Comparison of ENCODE assay signal across 2 cellular contexts in genomic region chr2:206127656-206128055, GRCh38.
A peak's percentile ranks its signal among the peaks of the same experiment; 100 is the strongest.
TF ChIP-seq lines count a peak whose summit lies in the region.

No MANE protein-coding gene starts in this region.

TF ChIP-seq in HepG2, 621 proteins besides CTCF, POLR2A, EP300 and RAD21:
- TF ChIP-seq HNF4A (CRISPR knock-in tag; IDR thresholded peaks at IDR 0.05) (no peak), FOXK1 (CRISPR knock-in tag; IDR thresholded peaks at IDR 0.05; ENCODE audit: borderline replicate concordance, low read depth) (no peak), PPARG (CRISPR knock-in tag; conservative IDR thresholded peaks at IDR 0.05) (no peak), FOXA1 (IDR thresholded peaks at IDR 0.05) (no peak), FOXA1 (CRISPR knock-in tag; IDR thresholded peaks at IDR 0.05) (peak; percentile 47; the same call in 1 of the 2 replicates), HOXA5 (CRISPR knock-in tag; IDR thresholded peaks at IDR 0.05) (no peak), MXD1 (CRISPR knock-in tag; IDR thresholded peaks at IDR 0.05) (no peak), RBFOX2 (IDR thresholded peaks at IDR 0.05; ENCODE audit: low read depth, low read length) (no peak), ZNF784 (CRISPR knock-in tag; IDR thresholded peaks at IDR 0.05; ENCODE audit: borderline replicate concordance) (no peak), AKNA (CRISPR knock-in tag; IDR thresholded peaks at IDR 0.05; ENCODE audit: borderline replicate concordance) (no peak)

TF ChIP-seq in WTC11, 78 proteins besides CTCF, POLR2A, EP300 and RAD21:
- TF ChIP-seq KAT7 (CRISPR knock-in tag; IDR thresholded peaks at IDR 0.05; ENCODE audit: borderline replicate concordance) (no peak), ZSCAN18 (CRISPR knock-in tag; IDR thresholded peaks at IDR 0.05) (no peak), ZNF671 (CRISPR knock-in tag; IDR thresholded peaks at IDR 0.05) (no peak), ESRRA (CRISPR knock-in tag; IDR thresholded peaks at IDR 0.05; ENCODE audit: borderline replicate concordance) (no peak), ATF1 (CRISPR knock-in tag; IDR thresholded peaks at IDR 0.05) (no peak), FOXK1 (CRISPR knock-in tag; IDR thresholded peaks at IDR 0.05) (no peak), EMX1 (CRISPR knock-in tag; IDR thresholded peaks at IDR 0.05) (no peak), CDX4 (CRISPR knock-in tag; IDR thresholded peaks at IDR 0.05; ENCODE audit: borderline replicate concordance) (no peak), AFF4 (CRISPR knock-in tag; IDR thresholded peaks at IDR 0.05; ENCODE audit: borderline replicate concordance) (no peak), NR2C2 (CRISPR knock-in tag; IDR thresholded peaks at IDR 0.05) (no peak), TEAD4 (CRISPR knock-in tag; IDR thresholded peaks at IDR 0.05) (no peak), OVOL2 (CRISPR knock-in tag; IDR thresholded peaks at IDR 0.05; ENCODE audit: borderline replicate concordance) (no peak), STAT6 (CRISPR knock-in tag; conservative IDR thresholded peaks at IDR 0.05; ENCODE audit: low read depth) (no peak), CREB1 (CRISPR knock-in tag; IDR thresholded peaks at IDR 0.05) (no peak), ATF6 (CRISPR knock-in tag; IDR thresholded peaks at IDR 0.05) (no peak), ZNF416 (CRISPR knock-in tag; IDR thresholded peaks at IDR 0.05) (no peak), JUN (CRISPR knock-in tag; IDR thresholded peaks at IDR 0.05) (no peak)
